ENCODE assay signal across 8 cellular contexts in the genomic region with DNA sequence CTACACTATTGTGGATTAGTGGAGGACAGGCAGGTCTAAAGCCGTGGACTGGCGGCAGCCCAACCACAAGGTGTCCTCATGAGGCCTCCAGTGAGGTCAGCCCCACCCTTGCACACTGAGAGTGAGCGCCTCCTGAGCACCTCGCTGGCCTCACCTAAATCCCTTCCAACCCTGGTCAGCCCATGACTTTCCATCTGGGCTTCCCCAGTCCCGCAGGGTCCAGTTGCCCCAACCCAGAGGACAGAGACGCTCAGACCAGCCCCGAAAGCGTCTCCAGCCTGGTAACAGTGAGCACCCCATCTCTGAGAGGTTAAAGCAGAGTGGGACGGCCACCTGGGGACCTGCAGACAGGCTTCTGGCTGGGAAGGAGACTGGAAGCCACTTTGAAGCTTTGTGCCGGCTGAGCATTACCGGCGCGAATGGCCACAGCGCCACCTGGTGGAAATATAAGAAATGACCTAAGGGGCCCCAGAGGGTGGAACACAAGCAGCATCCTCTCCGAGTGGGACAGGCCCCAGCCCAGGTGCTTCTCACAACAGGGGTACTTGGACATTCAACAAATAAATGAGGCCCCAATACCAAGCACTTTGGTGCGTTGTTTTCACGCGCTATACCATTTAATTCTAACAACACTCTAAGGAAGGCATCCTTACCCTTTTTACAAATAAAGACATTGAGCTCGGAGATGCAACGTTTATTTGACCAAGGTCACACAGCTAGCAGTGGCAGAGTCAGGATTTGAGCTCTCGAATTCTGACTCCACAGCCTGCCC.
DNase-seq lines count a peak whose midpoint lies in the region; ATAC-seq and TF ChIP-seq lines count a peak whose summit lies in the region.

No MANE protein-coding gene starts in this region.

- DNase-seq in MG63 (peak; percentile 53), SK-N-MC (ENCODE audit: low read depth, low spot score) (no peak), head of caudate nucleus (peak; percentile 45 to 91 (median 78)), posterior cingulate gyrus (peak; percentile 39 to 95 (median 75)), ureter (ENCODE audit: low spot score) (peak; percentile 75)
- DNase-seq in activated naive CD4-positive, alpha-beta T cell treated with Interleukin-2 at 50 U/mL for 16 hours, result peak; percentile 75

- ATAC-seq in GM21423 (IDR thresholded peaks at IDR 0.05; ENCODE audit: unreplicated experiment), result peak; percentile 76

- H3K27ac ChIP-seq in C4-2B, result no peak overlapping the region; the same call in 1 of the 2 replicates
- 0 out of 2 replicates have a peak overlapping the region, but pooled peaks have one; percentile 42 for H3K27ac ChIP-seq in SK-N-MC

- no peak overlapping the region for H3K9ac ChIP-seq in SK-N-MC (ENCODE audit: insufficient read length)

- H3K4me3 ChIP-seq in MG63 (no peak overlapping the region), SK-N-MC (no peak overlapping the region)

- H3K27me3 ChIP-seq in MG63, result no peaks in the 10 kb centered on the region

- intact Hi-C loops in head of caudate nucleus (cut with DNase I) (no loop called here), posterior cingulate gyrus (cut with DNase I) (loop anchor here (5.0 to 10.0 kb wide), 2 partner anchors 1698 to 1851 kb away; no protein-coding TSS in a partner anchor)

- H3K36me3 ChIP-seq in MG63 (no peaks in the 10 kb centered on the region), SK-N-MC (ENCODE audit: insufficient read depth, low read length) (no peaks in the 10 kb centered on the region)

- peak; percentile 97 for TF ChIP-seq CTCF in C4-2B (conservative IDR thresholded peaks at IDR 0.05)

- H3K9me3 ChIP-seq in MG63 (no peaks in the 10 kb centered on the region), SK-N-MC (ENCODE audit: low read depth, low read length) (no peaks in the 10 kb centered on the region)
